ENCODE assay signal across 31 cellular contexts in genomic region chr14:86714575-86714974, GRCh38.
"Had no signal": no experiment of that assay in that cellular context is flagged by ENCODE, and none has a peak within 500 bp of the region (broad histone marks: within the 10 kb centered on the region; RNA-seq: fewer than 3 reads in every experiment).

No MANE protein-coding gene starts in this region.

- H3K27me3 ChIP-seq: ascending aorta had no signal

- FAIRE-seq: bronchial epithelial cell had no signal

- H3K36me3 ChIP-seq: ascending aorta, cardiac muscle cell, WERI-Rb-1 had no signal

- ATAC-seq: activated CD4-positive, alpha-beta T cell treated with anti-CD3 and anti-CD28 coated beads for 36 hours; activated CD4-positive, CD25-positive, alpha-beta regulatory T cell treated with anti-CD3 and anti-CD28 coated beads, Interleukin-2, amount 50 U/mL, for 24 hours; activated CD8-positive, alpha-beta memory T cell treated with anti-CD3 and anti-CD28 coated beads, Interleukin-2, amount 10 ng/mL, durations not matched to agents 7 days and 5 days; activated CD8-positive, alpha-beta T cell treated with anti-CD3 and anti-CD28 coated beads, Interleukin-2, amount 10 ng/mL, durations not matched to agents 7 days and 5 days; activated naive CD8-positive, alpha-beta T cell treated with anti-CD3 and anti-CD28 coated beads, Interleukin-2, amount 50 U/mL, for 24 hours; WTC11 had no signal

- H3K4me1 ChIP-seq: ascending aorta had no signal

- DNase-seq: activated CD4-positive, alpha-beta memory T cell treated with anti-CD3 and anti-CD28 coated beads, Interleukin-2, amount 10 ng/mL, durations not matched to agents 7 days and 5 days; activated CD4-positive, alpha-beta T cell treated with anti-CD3 and anti-CD28 coated beads for 1 hour; activated CD4-positive, alpha-beta T cell treated with anti-CD3 and anti-CD28 coated beads for 36 hours; activated CD4-positive, alpha-beta T cell treated with anti-CD3 and anti-CD28 coated beads for 48 hours; activated CD4-positive, alpha-beta T cell treated with anti-CD3 and anti-CD28 coated beads, Interleukin-2, amount 10 ng/mL, durations not matched to agents 7 days and 5 days; activated CD4-positive, alpha-beta T cell treated with anti-CD3 and anti-CD28 coated beads, Interleukin-2, amount 50 U/mL, for 48 hours; activated CD4-positive, CD25-positive, alpha-beta regulatory T cell; activated CD8-positive, alpha-beta memory T cell treated with anti-CD3 and anti-CD28 coated beads for 24 hours; activated CD8-positive, alpha-beta memory T cell treated with anti-CD3 and anti-CD28 coated beads, Interleukin-2, amount 10 ng/mL, durations not matched to agents 7 days and 5 days; activated CD8-positive, alpha-beta memory T cell treated with anti-CD3 and anti-CD28 coated beads, Interleukin-2, amount 50 U/mL, for 48 hours; activated CD8-positive, alpha-beta T cell treated with anti-CD3 and anti-CD28 coated beads, Interleukin-2, amount 10 ng/mL, durations not matched to agents 7 days and 5 days; activated effector memory CD4-positive, alpha-beta T cell treated with Interleukin-2 at 50 U/mL for 16 hours; activated gamma-delta T cell; activated naive CD4-positive, alpha-beta T cell treated with anti-CD3 and anti-CD28 coated beads, Interleukin-2, amount 10 ng/mL, durations not matched to agents 7 days and 5 days; activated naive CD4-positive, alpha-beta T cell treated with Interleukin-2 at 50 U/mL for 16 hours; activated naive CD8-positive, alpha-beta T cell treated with anti-CD3 and anti-CD28 coated beads, Interleukin-2, amount 10 ng/mL, durations not matched to agents 7 days and 5 days; activated naive CD8-positive, alpha-beta T cell treated with anti-CD3 and anti-CD28 coated beads, Interleukin-2, amount 50 U/mL, for 24 hours; activated T-cell treated with anti-CD3 and anti-CD28 coated beads, Interleukin-2, amount 50 U/mL, for 24 hours; activated T-cell treated with anti-CD3 and anti-CD28 coated beads, Interleukin-2, amount 50 U/mL, for 48 hours; amygdala; anterior cingulate cortex; caudate nucleus; cerebellar nuclear complex; T-helper 2 cell; T-helper 9 cell; WERI-Rb-1 had no signal

- H3K27ac ChIP-seq: ascending aorta, cardiac muscle cell, WERI-Rb-1 had no signal

- H3K9me3 ChIP-seq: ascending aorta had no signal

- H3K4me3 ChIP-seq: ascending aorta, cardiac muscle cell had no signal
